In the genomic region with DNA sequence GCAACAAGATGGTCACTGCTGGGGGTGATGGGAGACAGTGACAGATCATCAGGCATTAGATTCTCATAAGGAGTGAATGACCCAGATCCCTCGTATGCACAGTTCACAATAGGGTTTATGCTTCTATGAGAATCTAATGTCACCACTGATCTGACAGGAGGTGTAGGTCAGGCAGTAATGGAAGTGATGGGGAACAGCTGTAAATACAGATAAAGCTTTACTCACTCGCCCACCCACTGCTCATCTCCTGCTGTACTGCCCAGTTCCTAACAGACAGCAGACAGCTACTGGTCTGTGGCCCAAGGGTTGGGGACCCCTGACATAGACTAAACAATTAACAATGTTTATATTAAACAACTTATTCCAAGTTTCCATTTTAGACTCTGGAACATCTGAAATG, we compare ENCODE assay signal across 27 cellular contexts.
"Had no signal": no experiment of that assay in that cellular context is flagged by ENCODE, and none has a peak within 500 bp of the region (broad histone marks: within the 10 kb centered on the region; RNA-seq: fewer than 3 reads in every experiment).

No MANE protein-coding gene starts in this region.

- ATAC-seq: activated CD8-positive, alpha-beta T cell treated with anti-CD3 and anti-CD28 coated beads for 36 hours; body of pancreas; Right ventricle myocardium inferior had no signal

- H3K27me3 Mint-ChIP-seq: activated CD4-positive, alpha-beta T cell treated with anti-CD3 and anti-CD28 coated beads, Interleukin-2, amount 10 ng/mL, durations not matched to agents 24 days and 14 days; activated CD8-positive, alpha-beta T cell treated with anti-CD3 and anti-CD28 coated beads for 36 hours; activated naive CD4-positive, alpha-beta T cell treated with anti-CD3 and anti-CD28 coated beads, Interleukin-2, amount 50 U/mL, for 24 hours; activated naive CD8-positive, alpha-beta T cell treated with anti-CD3 and anti-CD28 coated beads, Interleukin-2, amount 10 ng/mL, durations not matched to agents 7 days and 5 days had no signal

- H3K27ac Mint-ChIP-seq: activated CD4-positive, alpha-beta T cell treated with anti-CD3 and anti-CD28 coated beads, Interleukin-2, amount 10 ng/mL, durations not matched to agents 24 days and 14 days; activated CD8-positive, alpha-beta T cell treated with anti-CD3 and anti-CD28 coated beads for 36 hours; activated naive CD4-positive, alpha-beta T cell treated with anti-CD3 and anti-CD28 coated beads, Interleukin-2, amount 50 U/mL, for 24 hours; activated naive CD8-positive, alpha-beta T cell treated with anti-CD3 and anti-CD28 coated beads, Interleukin-2, amount 10 ng/mL, durations not matched to agents 7 days and 5 days; activated T-helper 2 cell treated with anti-CD3 and anti-CD28 coated beads, Interferon-gamma antibody, Interleukin-2, Interleukin-4, amounts not matched to agents 10 μg/mL and 5 μg/mL and 100 μg/mL, durations not matched to agents 14 hours and 24 hours and 36 hours had no signal

- H3K27ac ChIP-seq: PC-9, RWPE1 had no signal

- H3K4me3 ChIP-seq: body of pancreas, PC-9 had no signal

- H3K27me3 ChIP-seq: body of pancreas had no signal

- H3K9me3 Mint-ChIP-seq: activated CD4-positive, alpha-beta T cell treated with anti-CD3 and anti-CD28 coated beads, Interleukin-2, amount 10 ng/mL, durations not matched to agents 24 days and 14 days; activated CD8-positive, alpha-beta T cell treated with anti-CD3 and anti-CD28 coated beads for 36 hours; activated naive CD4-positive, alpha-beta T cell treated with anti-CD3 and anti-CD28 coated beads, Interleukin-2, amount 50 U/mL, for 24 hours; activated naive CD8-positive, alpha-beta T cell treated with anti-CD3 and anti-CD28 coated beads, Interleukin-2, amount 10 ng/mL, durations not matched to agents 7 days and 5 days; activated T-helper 2 cell treated with anti-CD3 and anti-CD28 coated beads, Interferon-gamma antibody, Interleukin-2, Interleukin-4, amounts not matched to agents 10 μg/mL and 5 μg/mL and 100 μg/mL, durations not matched to agents 14 hours and 24 hours and 36 hours had no signal

- H3K4me3 Mint-ChIP-seq: activated CD4-positive, alpha-beta T cell treated with anti-CD3 and anti-CD28 coated beads, Interleukin-2, amount 10 ng/mL, durations not matched to agents 24 days and 14 days; activated CD8-positive, alpha-beta T cell treated with anti-CD3 and anti-CD28 coated beads for 36 hours; activated naive CD4-positive, alpha-beta T cell treated with anti-CD3 and anti-CD28 coated beads, Interleukin-2, amount 50 U/mL, for 24 hours; activated naive CD8-positive, alpha-beta T cell treated with anti-CD3 and anti-CD28 coated beads, Interleukin-2, amount 10 ng/mL, durations not matched to agents 7 days and 5 days had no signal

- DNase-seq: activated CD4-positive, alpha-beta T cell treated with anti-CD3 and anti-CD28 coated beads, Interleukin-2, amount 10 ng/mL, durations not matched to agents 24 days and 14 days; activated CD4-positive, alpha-beta T cell treated with anti-CD3 and anti-CD28 coated beads, Interleukin-2, amount 50 U/mL, for 4 hours; activated CD8-positive, alpha-beta T cell treated with anti-CD3 and anti-CD28 coated beads for 36 hours; activated gamma-delta T cell; activated naive CD4-positive, alpha-beta T cell treated with Interleukin-2 at 50 U/mL for 16 hours; activated naive CD8-positive, alpha-beta T cell treated with anti-CD3 and anti-CD28 coated beads, Interleukin-2, amount 10 ng/mL, durations not matched to agents 7 days and 5 days; activated T-cell treated with anti-CD3 and anti-CD28 coated beads, Interleukin-2, amount 50 U/mL, for 1 hour; amygdala; body of pancreas; caudate nucleus; cerebellar nuclear complex; NCI-H1105; NCI-H1417 treated with DMSO at 0.1 percent for 48 hours; NCI-H187 treated with DMSO at 0.1 percent for 48 hours; NCI-H2081 treated with DMSO at 0.1 percent for 48 hours; NCI-H226; NCI-H446 treated with DMSO at 0.1 percent for 48 hours; NCI-H524; PC-9; SIG-M5; SW 1271; T-helper 1 cell; T1000 had no signal

- H3K4me2 ChIP-seq: PC-9 had no signal

- H3K9me3 ChIP-seq: body of pancreas had no signal

- H2AFZ ChIP-seq: PC-9 had no signal
